Comparison of ENCODE assay signal across 1 cellular context in genomic region chr10:92544296-92544695, GRCh38.
TF ChIP-seq lines count a peak whose summit lies in the region.

No MANE protein-coding gene starts in this region.

TF ChIP-seq in endothelial cell of umbilical vein, 7 proteins besides CTCF, POLR2A, EP300 and RAD21:
- TF ChIP-seq MYC (IDR thresholded peaks at IDR 0.05; ENCODE audit: low read depth, low read length) (no peak), EZH2 (IDR thresholded peaks at IDR 0.05; ENCODE audit: borderline replicate concordance, low read depth, low read length, severe bottlenecking) (no peak), POLR2AphosphoS5 (IDR thresholded peaks at IDR 0.05; ENCODE audit: insufficient read depth, low read depth, low read length) (no peak), GATA2 (IDR thresholded peaks at IDR 0.05; ENCODE audit: insufficient read depth, insufficient read length, low read depth, low read length) (no peak), MAX (IDR thresholded peaks at IDR 0.05; ENCODE audit: insufficient read depth, insufficient read length) (no peak), FOS (IDR thresholded peaks at IDR 0.05; ENCODE audit: borderline replicate concordance, insufficient read depth, low read length) (no peak), JUN (IDR thresholded peaks at IDR 0.05; ENCODE audit: borderline replicate concordance, insufficient read depth, insufficient read length, low read depth) (no peak)
